Comparison of ENCODE assay signal across 23 cellular contexts in the genomic region with DNA sequence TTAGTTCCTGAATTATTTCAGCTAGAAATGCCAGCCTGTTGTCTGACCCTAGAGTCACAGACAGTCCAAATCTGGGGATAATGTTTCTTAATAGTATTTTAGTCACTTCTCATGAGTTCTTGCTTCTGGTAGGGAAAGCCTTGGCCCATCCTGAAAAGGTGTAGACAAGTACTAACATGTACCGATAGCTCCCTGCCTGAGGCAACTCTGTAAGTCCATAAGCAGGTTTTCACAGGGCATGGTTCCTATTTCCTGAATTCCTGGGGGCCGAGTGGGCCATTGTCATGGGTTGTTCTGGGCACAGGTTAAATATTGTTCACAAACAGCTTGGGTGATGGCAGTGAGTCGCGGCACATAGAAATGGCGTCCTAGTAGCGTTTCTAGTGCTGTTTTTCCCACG. TPM values are rescaled to one million over a fixed set of nuclear protein-coding genes. Genes with fewer than 3 reads are reported as not detected.
A peak's percentile ranks its signal among the peaks of the same experiment; 100 is the strongest.
DNase-seq lines count a peak whose midpoint lies in the region; ATAC-seq and TF ChIP-seq lines count a peak whose summit lies in the region.
"Had no signal": no experiment of that assay in that cellular context is flagged by ENCODE, and none has a peak within 500 bp of the region (broad histone marks: within the 10 kb centered on the region; RNA-seq: fewer than 3 reads in every experiment).

No MANE protein-coding gene starts in this region.

- peaks cover 2% of the 10 kb centered on the region for H3K79me2 ChIP-seq in Karpas-422 (ENCODE audit: low read length)

- H3K9ac ChIP-seq in Karpas-422 (ENCODE audit: low read length): no peak overlapping the region
- H3K9ac ChIP-seq: BLaER1 treated with 17β-estradiol and CSF1 and Interleukin-3, amounts not matched to agents 10 nM and 100 nM; GM23248 had no signal

- no peak overlapping the region for H2AFZ ChIP-seq in Karpas-422 (ENCODE audit: low read length)
- H2AFZ ChIP-seq: GM23248 had no signal

- TF ChIP-seq CTCF in epithelial cell of esophagus (IDR thresholded peaks at IDR 0.05; ENCODE audit: insufficient read depth, low read depth, low read length, missing control alignments): no peak
- TF ChIP-seq CTCF in foreskin keratinocyte (conservative IDR thresholded peaks at IDR 0.05): no peak
- no peak for TF ChIP-seq CTCF in endothelial cell (IDR thresholded peaks at IDR 0.05; ENCODE audit: unreplicated experiment)

- peaks cover 18% of the 10 kb centered on the region for H3K9me3 ChIP-seq in Karpas-422 (ENCODE audit: low read length)
- H3K9me3 ChIP-seq: BE2C had no signal

- H3K9me3 Mint-ChIP-seq in natural killer cell treated with Interleukin-12 subunit alpha and Interleukin-12 subunit beta and Interleukin-15 and Interleukin-18, amount 100 ng/mL, for 72 hours: peaks cover 34% of the 10 kb centered on the region
- peaks cover 38% of the 10 kb centered on the region for H3K9me3 Mint-ChIP-seq in endothelial cell (ENCODE audit: unreplicated experiment)

- H3K27ac ChIP-seq in Karpas-422 (ENCODE audit: low read length) (no peak overlapping the region), foreskin keratinocyte (no peak overlapping the region)
- H3K27ac ChIP-seq: A549; BLaER1 treated with 17β-estradiol and CSF1 and Interleukin-3, amounts not matched to agents 10 nM and 100 nM; GM23248 had no signal

- no peak overlapping the region for H3K27ac Mint-ChIP-seq in natural killer cell treated with Interleukin-12 subunit alpha and Interleukin-12 subunit beta and Interleukin-15 and Interleukin-18, amount 100 ng/mL, for 72 hours
- H3K27ac Mint-ChIP-seq in endothelial cell (ENCODE audit: unreplicated experiment): no peak overlapping the region
- H3K27ac Mint-ChIP-seq: CD4-positive, alpha-beta T cell; CD8-positive, alpha-beta memory T cell had no signal

- H3K36me3 ChIP-seq in Karpas-422 (ENCODE audit: insufficient read depth, low read length): peaks cover 32% of the 10 kb centered on the region
- H3K36me3 ChIP-seq: BE2C had no signal

- no peak overlapping the region for H3K4me2 ChIP-seq in Karpas-422 (ENCODE audit: low read depth, low read length, poor library complexity, severe bottlenecking)
- H3K4me2 ChIP-seq: A549; BLaER1 treated with 17β-estradiol and CSF1 and Interleukin-3, amounts not matched to agents 10 nM and 100 nM had no signal

- no peak overlapping the region for H3K4me3 Mint-ChIP-seq in natural killer cell treated with Interleukin-12 subunit alpha and Interleukin-12 subunit beta and Interleukin-15 and Interleukin-18, amount 100 ng/mL, for 72 hours
- H3K4me3 Mint-ChIP-seq in endothelial cell (ENCODE audit: unreplicated experiment): no peak overlapping the region
- H3K4me3 Mint-ChIP-seq: CD14-positive monocyte; CD4-positive, alpha-beta T cell; CD8-positive, alpha-beta memory T cell had no signal

- no peaks in the 10 kb centered on the region for H3K27me3 Mint-ChIP-seq in natural killer cell treated with Interleukin-12 subunit alpha and Interleukin-12 subunit beta and Interleukin-15 and Interleukin-18, amount 100 ng/mL, for 72 hours
- peaks cover 6% of the 10 kb centered on the region for H3K27me3 Mint-ChIP-seq in endothelial cell (ENCODE audit: unreplicated experiment)
- H3K27me3 Mint-ChIP-seq: CD4-positive, alpha-beta T cell; CD8-positive, alpha-beta memory T cell had no signal

- peak; percentile 36 for DNase-seq in Karpas-422
- DNase-seq in epithelial cell of esophagus (ENCODE audit: low read depth): peak; percentile 63
- DNase-seq in foreskin keratinocyte: peak; percentile 28 to 63
- DNase-seq in NCI-H1092 (lab: John Stamatoyannopoulos, UW): no peak
- DNase-seq in natural killer cell treated with Interleukin-12 subunit alpha and Interleukin-12 subunit beta and Interleukin-15 and Interleukin-18, amount 100 ng/mL, for 72 hours (ENCODE audit: low spot score): no peak
- DNase-seq in endothelial cell (ENCODE audit: low spot score): no peak
- DNase-seq: 8988T; ACHN; AML-193; BE2C; CD4-positive, alpha-beta T cell; CD8-positive, alpha-beta memory T cell; DMS 273 treated with DMSO at 0.1 percent for 48 hours; DMS79; EL; GDM1; GM23248; H7; HCEC 1CT had no signal

- ATAC-seq in foreskin keratinocyte: peak; percentile 23
- ATAC-seq in natural killer cell treated with Interleukin-12 subunit alpha and Interleukin-12 subunit beta and Interleukin-15 and Interleukin-18, amount 100 ng/mL, for 72 hours: no peak
- ATAC-seq: A549, GM12878 had no signal

- no peaks in the 10 kb centered on the region for H3K9me2 ChIP-seq in Karpas-422 (replicated peaks; ENCODE audit: insufficient read depth, low read length)

- H3K4me1 ChIP-seq in Karpas-422 (ENCODE audit: low read length) (no peaks in the 10 kb centered on the region), foreskin keratinocyte (no peaks in the 10 kb centered on the region)
- H3K4me1 ChIP-seq: A549, BE2C had no signal

- no peaks in the 10 kb centered on the region for H3K27me3 ChIP-seq in Karpas-422 (ENCODE audit: low read length)
- H3K27me3 ChIP-seq in foreskin keratinocyte: no peaks in the 10 kb centered on the region
- H3K27me3 ChIP-seq: BE2C; BLaER1 treated with 17β-estradiol and CSF1 and Interleukin-3, amounts not matched to agents 10 nM and 100 nM had no signal

- H3K36me3 Mint-ChIP-seq in natural killer cell treated with Interleukin-12 subunit alpha and Interleukin-12 subunit beta and Interleukin-15 and Interleukin-18, amount 100 ng/mL, for 72 hours: peaks cover 49% of the 10 kb centered on the region
- peaks cover 86% of the 10 kb centered on the region for H3K36me3 Mint-ChIP-seq in endothelial cell (ENCODE audit: low read depth, unreplicated experiment)

- peaks cover 0 to 9% of the 10 kb centered on the region in 2 donors for H3K4me1 Mint-ChIP-seq in natural killer cell treated with Interleukin-12 subunit alpha and Interleukin-12 subunit beta and Interleukin-15 and Interleukin-18, amount 100 ng/mL, for 72 hours (ENCODE audit: low read depth in 2 of 2)
- peaks cover 3% of the 10 kb centered on the region for H3K4me1 Mint-ChIP-seq in endothelial cell (ENCODE audit: unreplicated experiment)

- H3K4me3 ChIP-seq in Karpas-422 (ENCODE audit: low read length): no peak overlapping the region
- H3K4me3 ChIP-seq in epithelial cell of esophagus (ENCODE audit: low read length): no peak overlapping the region
- H3K4me3 ChIP-seq: A549, GM12878, GM23248 had no signal

- H4K20me1 ChIP-seq in Karpas-422 (ENCODE audit: insufficient read depth, low read depth, low read length): no peaks in the 10 kb centered on the region

RNA-seq across cellular contexts. Expression of a gene that starts 3.1 kb away (rescaled TPM):
- total RNA-seq in Karpas-422 (2014; rRNA removed; shearing (Covaris generic); ENCODE audit: low replicate concordance): 6.8 and 19.0 TPM in 2 replicates
- total RNA-seq in foreskin keratinocyte (0.78 and 0.92 TPM in 2 replicates), endothelial cell (ENCODE audit: unreplicated experiment) (42.0 TPM)
- polyA plus RNA-seq in foreskin keratinocyte: 0.13 and 0.19 TPM in 2 replicates
- total RNA-seq in natural killer cell treated with Interleukin-12 subunit alpha and Interleukin-12 subunit beta and Interleukin-15 and Interleukin-18, amount 100 ng/mL, for 72 hours: 10 to 100 TPM in 1 of 2 donors, 1 to 10 TPM in 1; 8.0 to 14.2 TPM

RNA-seq across cellular contexts. Expression of a gene that starts 12.6 kb away (rescaled TPM):
- 20.0 and 28.8 TPM in 2 replicates for total RNA-seq in Karpas-422 (2014; rRNA removed; shearing (Covaris generic); ENCODE audit: low replicate concordance)
- total RNA-seq in foreskin keratinocyte (1.7 and 2.2 TPM in 2 replicates), endothelial cell (ENCODE audit: unreplicated experiment) (58.4 TPM)
- 0.44 and 0.64 TPM in 2 replicates for polyA plus RNA-seq in foreskin keratinocyte
- 10 to 100 TPM; 12.4 to 16.0 TPM for total RNA-seq in natural killer cell treated with Interleukin-12 subunit alpha and Interleukin-12 subunit beta and Interleukin-15 and Interleukin-18, amount 100 ng/mL, for 72 hours

Comparison
In these comparisons a context has a peak if more than half of its experiments do, and no peak if none do; other contexts are left out.
1. DNase-seq: peak in Karpas-422 (single experiment), epithelial cell of esophagus (single experiment) and foreskin keratinocyte (2 of 2); none in NCI-H1092 (single experiment), natural killer cell treated with Interleukin-12 subunit alpha and Interleukin-12 subunit beta and Interleukin-15 and Interleukin-18, amount 100 ng/mL, for 72 hours (single experiment) and endothelial cell (single experiment).